ENCODE assay signal across 9 cellular contexts in the genomic region with DNA sequence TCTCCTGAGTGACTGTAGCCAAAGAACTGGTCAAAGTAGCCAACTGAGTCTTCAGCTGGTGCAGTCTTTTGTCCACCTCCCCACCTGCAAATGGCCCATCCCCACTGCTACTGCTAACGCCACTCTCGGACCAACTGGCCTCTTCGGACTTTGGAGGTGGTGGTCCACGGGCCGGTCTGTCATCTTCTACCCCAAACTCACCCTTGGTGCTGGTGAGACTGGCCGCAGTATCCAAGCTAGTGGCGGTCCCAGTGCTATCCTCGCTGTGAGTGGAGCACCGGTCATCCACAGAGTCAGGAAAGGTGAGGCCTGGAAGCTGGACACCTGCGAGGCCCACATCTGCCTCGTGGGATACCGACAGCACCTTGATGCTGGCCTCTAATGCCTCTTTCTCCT. TPM values are rescaled to one million over a fixed set of nuclear protein-coding genes. Genes with fewer than 3 reads are reported as not detected.
DNase-seq lines count a peak whose midpoint lies in the region; ATAC-seq and TF ChIP-seq lines count a peak whose summit lies in the region.
"Had no signal": no experiment of that assay in that cellular context is flagged by ENCODE, and none has a peak within 500 bp of the region (broad histone marks: within the 10 kb centered on the region; RNA-seq: fewer than 3 reads in every experiment).

No MANE protein-coding gene starts in this region.

- DNase-seq in heart right ventricle: no peak
- DNase-seq in left ventricle myocardium superior: no peak
- DNase-seq in brain microvascular endothelial cell: no peak
- DNase-seq in NCI-H1694 (lab: John Stamatoyannopoulos, UW): no peak
- DNase-seq in GOT3 (lab: John Stamatoyannopoulos, UW): no peak
- DNase-seq: stimulated activated CD8-positive, alpha-beta memory T cell treated with anti-CD3 and anti-CD28 coated beads, Interleukin-4, amount 100 ng/mL, for 48 hours had no signal

- 32% methylated on average over 12 of the region's 12 CpGs for WGBS in heart right ventricle, 2 donors
- WGBS in mesodermal cell (ENCODE audit: insufficient coverage in 2 of 2), 2 experiments: 42 to 44% methylated on average over 12 of the region's 12 CpGs
- 34% methylated on average over 12 of the region's 12 CpGs for WGBS in urinary bladder

- ATAC-seq in heart right ventricle: no peak
- no peak for ATAC-seq in left ventricle myocardium superior
- ATAC-seq in HG02981 (IDR thresholded peaks at IDR 0.05; ENCODE audit: unreplicated experiment): no peak

- H3K9me3 ChIP-seq in heart right ventricle (no peaks in the 10 kb centered on the region), mesodermal cell (ENCODE audit: control insufficient read depth, low read length) (peaks cover 7% of the 10 kb centered on the region)

- in situ Hi-C loops in brain microvascular endothelial cell (cut with HindIII; ENCODE audit: low pct_ligation_motif_present, low sequenced_read_pairs): no loop called here

- H3K27ac ChIP-seq in heart right ventricle (peak overlapping the region in 9 of 10 donors; percentile 78 to 95 (median 86)), brain microvascular endothelial cell (peak overlapping the region; percentile 84), mesodermal cell (ENCODE audit: low read depth, low read length, severe bottlenecking) (no peak overlapping the region), urinary bladder (ENCODE audit: low read depth) (no peak overlapping the region)

- H3K4me1 ChIP-seq in heart right ventricle (peaks cover 18 to 75% (median 62%) of the 10 kb centered on the region in 9 donors), mesodermal cell (ENCODE audit: control insufficient read depth, insufficient read depth, low read length, poor library complexity, severe bottlenecking) (peaks cover 15% of the 10 kb centered on the region), urinary bladder (ENCODE audit: insufficient read depth) (peaks cover 5% of the 10 kb centered on the region)

- H3K36me3 ChIP-seq in heart right ventricle: peaks cover 0 to 39% (median 15%) of the 10 kb centered on the region in 9 donors
- H3K36me3 ChIP-seq in brain microvascular endothelial cell (replicated peaks): peaks cover 19% of the 10 kb centered on the region
- H3K36me3 ChIP-seq in mesodermal cell (ENCODE audit: control insufficient read depth, insufficient read depth, low read length): peaks cover 46% of the 10 kb centered on the region
- no peaks in the 10 kb centered on the region for H3K36me3 ChIP-seq in urinary bladder (ENCODE audit: insufficient read depth)

- TF ChIP-seq CTCF in heart right ventricle (IDR thresholded peaks at IDR 0.05) (no peak), brain microvascular endothelial cell (IDR thresholded peaks at IDR 0.05; ENCODE audit: low read depth, low read length, missing control alignments) (no peak)

- H3K4me3 ChIP-seq in heart right ventricle: peak overlapping the region; percentile 74 to 97 (median 86)
- H3K4me3 ChIP-seq in brain microvascular endothelial cell (ENCODE audit: low read depth, low read length): peak overlapping the region; percentile 88
- H3K4me3 ChIP-seq in mesodermal cell (ENCODE audit: extremely low read depth, insufficient read depth, low read length, poor library complexity, severe bottlenecking): peak overlapping the region; percentile 93
- peak overlapping the region; percentile 84 for H3K4me3 ChIP-seq in urinary bladder (ENCODE audit: low read depth, low read length)

- intact Hi-C loops in heart right ventricle (cut with DNase I) (loop anchor here (5.0 to 10.0 kb wide), 4 partner anchors 68 to 630 kb away; a partner anchor contains a TSS), left ventricle myocardium superior (cut with micrococcal nuclease) (no loop called here)

- H3K27me3 ChIP-seq in heart right ventricle: no peaks in the 10 kb centered on the region
- no peaks in the 10 kb centered on the region for H3K27me3 ChIP-seq in brain microvascular endothelial cell (replicated peaks)

RNA-seq across cellular contexts. Expression of a gene that starts 0.8 kb away (rescaled TPM):
- total RNA-seq in heart right ventricle (1 to 10 TPM; 5.7 to 8.9 (median 7.1) TPM), left ventricle myocardium superior (7.3 TPM), urinary bladder (9.5 TPM)
- polyA plus RNA-seq in heart right ventricle (1 to 10 TPM; 1.8 to 5.3 TPM), urinary bladder (10.4 TPM)
- polyA plus RNA-seq in mesodermal cell (2013, experiment 1 of 2): 10.7 TPM
- polyA plus RNA-seq in mesodermal cell (2013, experiment 2 of 2): 9.7 TPM

RNA-seq across cellular contexts. Expression of a gene that starts 3.6 kb away (rescaled TPM):
- total RNA-seq in heart right ventricle (100 to 1,000 TPM in 2 of 10 donors, 10 to 100 TPM in 8; 84.8 to 107 (median 90.9) TPM), left ventricle myocardium superior (85.4 TPM), urinary bladder (66.0 TPM)
- polyA plus RNA-seq in heart right ventricle (100 to 1,000 TPM; 132 to 185 TPM), urinary bladder (187 TPM)
- polyA plus RNA-seq in mesodermal cell (2013, experiment 1 of 2): 208 TPM
- 174 TPM for polyA plus RNA-seq in mesodermal cell (2013, experiment 2 of 2)

RNA-seq across cellular contexts. Expression of a gene that starts 8.9 kb away (rescaled TPM):
- total RNA-seq in heart right ventricle (under 1 TPM in 2 of 10 donors, not detected in 8; 0.71 to 0.79 TPM), left ventricle myocardium superior (not detected), urinary bladder (0.85 TPM)
- polyA plus RNA-seq in heart right ventricle (under 1 TPM; 0.13 to 0.88 TPM), urinary bladder (0.14 TPM)
- polyA plus RNA-seq in mesodermal cell (2013, experiment 1 of 2): 1.3 TPM
- polyA plus RNA-seq in mesodermal cell (2013, experiment 2 of 2): 2.0 TPM

RNA-seq across cellular contexts. Expression of a gene that starts 33.3 kb away (rescaled TPM):
- total RNA-seq in heart right ventricle: not detected
- not detected for polyA plus RNA-seq in heart right ventricle
- total RNA-seq in left ventricle myocardium superior: not detected
- not detected for polyA plus RNA-seq in mesodermal cell (2013, experiment 1 of 2)
- not detected for polyA plus RNA-seq in mesodermal cell (2013, experiment 2 of 2)
- total RNA-seq in urinary bladder: not detected
- polyA plus RNA-seq in urinary bladder: not detected

Comparison
In these comparisons a context has a peak if more than half of its experiments do, and no peak if none do; other contexts are left out.
1. H3K27ac ChIP-seq: peak in heart right ventricle (9 of 10) and brain microvascular endothelial cell (single experiment); none in mesodermal cell (single experiment) and urinary bladder (single experiment).
2. Peak in every context shown above with its lines, with median percentiles within 50 percentile points of each other: H3K4me3 ChIP-seq.